18 cellular contexts compared by ENCODE assay signal in genomic region chr20:9349256-9349655, GRCh38.
A peak's percentile ranks its signal among the peaks of the same experiment; 100 is the strongest.
DNase-seq lines count a peak whose midpoint lies in the region; ATAC-seq and TF ChIP-seq lines count a peak whose summit lies in the region.
"Had no signal": no experiment of that assay in that cellular context is flagged by ENCODE, and none has a peak within 500 bp of the region (broad histone marks: within the 10 kb centered on the region; RNA-seq: fewer than 3 reads in every experiment).

No MANE protein-coding gene starts in this region.

- intact Hi-C loops in A673 (cut with micrococcal nuclease; ENCODE audit: unreplicated experiment), result no loop called here

- WGBS in upper lobe of left lung, 2 donors, result 84 to 88% methylated on average over 4 of the region's 4 CpGs

- no peak for TF ChIP-seq CTCF in A673 (conservative IDR thresholded peaks at IDR 0.05; ENCODE audit: low read depth, low read length)
- TF ChIP-seq CTCF in HFFc6 (IDR thresholded peaks at IDR 0.05), result no peak
- no peak for TF ChIP-seq CTCF in chondrocyte (IDR thresholded peaks at IDR 0.05)
- TF ChIP-seq CTCF in upper lobe of left lung (IDR thresholded peaks at IDR 0.05), result no peak

- H3K27me3 Mint-ChIP-seq in HFFc6 (ENCODE audit: insufficient read depth), result no peaks in the 10 kb centered on the region; the same call in none of the 2 replicates
- no peaks in the 10 kb centered on the region for H3K27me3 Mint-ChIP-seq in chondrocyte (ENCODE audit: low read depth)
- no peaks in the 10 kb centered on the region for H3K27me3 Mint-ChIP-seq in activated T-cell treated with anti-CD3 and anti-CD28 coated beads, Interleukin-2, amount 50 U/mL, for 72 hours (ENCODE audit: low read depth)
- H3K27me3 Mint-ChIP-seq: CD4-positive, alpha-beta memory T cell had no signal

- H3K9me3 ChIP-seq in A673 (ENCODE audit: low read depth, low read length, poor library complexity, severe bottlenecking) (no peaks in the 10 kb centered on the region), SK-N-MC (ENCODE audit: low read depth, low read length) (no peaks in the 10 kb centered on the region), upper lobe of left lung (no peaks in the 10 kb centered on the region)
- H3K9me3 ChIP-seq: HAP-1 had no signal

- H3K4me3 Mint-ChIP-seq in HFFc6, result no peak overlapping the region
- H3K4me3 Mint-ChIP-seq in chondrocyte (ENCODE audit: unreplicated experiment), result no peak overlapping the region
- no peak overlapping the region for H3K4me3 Mint-ChIP-seq in activated T-cell treated with anti-CD3 and anti-CD28 coated beads, Interleukin-2, amount 50 U/mL, for 72 hours
- H3K4me3 Mint-ChIP-seq: CD4-positive, alpha-beta memory T cell had no signal

- peaks cover 12% of the 10 kb centered on the region for H3K36me3 Mint-ChIP-seq in HFFc6 (ENCODE audit: low read depth)
- H3K36me3 Mint-ChIP-seq in chondrocyte (ENCODE audit: low read depth), result no peaks in the 10 kb centered on the region
- no peaks in the 10 kb centered on the region for H3K36me3 Mint-ChIP-seq in activated T-cell treated with anti-CD3 and anti-CD28 coated beads, Interleukin-2, amount 50 U/mL, for 72 hours (ENCODE audit: insufficient read depth in 2 of 2)
- H3K36me3 Mint-ChIP-seq: CD4-positive, alpha-beta memory T cell had no signal

- H3K4me3 ChIP-seq in A673 (ENCODE audit: low read depth, low read length, poor library complexity, severe bottlenecking) (no peak overlapping the region), SK-N-MC (peak overlapping the region; percentile 45), upper lobe of left lung (no peak overlapping the region)
- H3K4me3 ChIP-seq: HAP-1 had no signal

- H3K9me3 Mint-ChIP-seq in HFFc6, result no peaks in the 10 kb centered on the region
- H3K9me3 Mint-ChIP-seq in chondrocyte (ENCODE audit: low read depth), result no peaks in the 10 kb centered on the region
- no peaks in the 10 kb centered on the region for H3K9me3 Mint-ChIP-seq in activated T-cell treated with anti-CD3 and anti-CD28 coated beads, Interleukin-2, amount 50 U/mL, for 72 hours

- POLR2A ChIA-PET in A673 (lab: Charles Lee; ENCODE audit: low non-redundant PET), result no interaction called here

- TF ChIP-seq EP300 in upper lobe of left lung (IDR thresholded peaks at IDR 0.05), result no peak

- H3K27ac ChIP-seq in A673 (ENCODE audit: low read depth, low read length, poor library complexity, severe bottlenecking) (no peak overlapping the region), SK-N-MC (no peak overlapping the region), upper lobe of left lung (no peak overlapping the region)

- H3K27ac Mint-ChIP-seq in HFFc6, result peak overlapping the region; percentile 48; the same call in 1 of the 2 replicates
- H3K27ac Mint-ChIP-seq in chondrocyte (ENCODE audit: unreplicated experiment), result peak overlapping the region; percentile 6
- no peak overlapping the region for H3K27ac Mint-ChIP-seq in activated T-cell treated with anti-CD3 and anti-CD28 coated beads, Interleukin-2, amount 50 U/mL, for 72 hours
- H3K27ac Mint-ChIP-seq: CD4-positive, alpha-beta memory T cell had no signal

- no peak overlapping the region for H3K9ac ChIP-seq in SK-N-MC (ENCODE audit: insufficient read length)

- TF ChIP-seq POLR2A in upper lobe of left lung (IDR thresholded peaks at IDR 0.05), result no peak

- no TSS peak for BruUV-seq in A673 (replicated peaks; lab: Mats Ljungman, UMichigan)

- H3K4me1 ChIP-seq in A673 (ENCODE audit: insufficient read depth, low read length, poor library complexity, severe bottlenecking), result peaks cover 13% of the 10 kb centered on the region
- peaks cover 4 to 36% (median 26%) of the 10 kb centered on the region in 4 donors for H3K4me1 ChIP-seq in upper lobe of left lung
- H3K4me1 ChIP-seq: HAP-1 had no signal

- peak; percentile 65 for DNase-seq in A673 (ENCODE audit: low spot score)
- no peak for DNase-seq in HFFc6
- peak; percentile 95 for DNase-seq in SK-N-MC (ENCODE audit: low read depth, low spot score)
- DNase-seq in chondrocyte (ENCODE audit: low spot score), result no peak
- no peak for DNase-seq in AG08396 (ENCODE audit: low spot score)
- DNase-seq in upper lobe of left lung, result no peak
- DNase-seq in activated T-cell treated with anti-CD3 and anti-CD28 coated beads, Interleukin-2, amount 50 U/mL, for 72 hours, result no peak
- DNase-seq: ACHN; C1 segment of cervical spinal cord; Calu3; CD4-positive, alpha-beta memory T cell; COR-L47; DMS53; DMS79 treated with DMSO at 0.1 percent for 48 hours; GF-D8; GOT3 had no signal

- H3K36me3 ChIP-seq in A673 (ENCODE audit: insufficient read depth, low read length, poor library complexity, severe bottlenecking) (no peaks in the 10 kb centered on the region), SK-N-MC (ENCODE audit: insufficient read depth, low read length) (no peaks in the 10 kb centered on the region), upper lobe of left lung (no peaks in the 10 kb centered on the region)
- H3K36me3 ChIP-seq: HAP-1 had no signal

- no peak for ATAC-seq in HG03175 (IDR thresholded peaks at IDR 0.05; ENCODE audit: unreplicated experiment)
- ATAC-seq in upper lobe of left lung (ENCODE audit: low FRiP score in 2 of 2), result no peak
- no peak for ATAC-seq in activated T-cell treated with anti-CD3 and anti-CD28 coated beads, Interleukin-2, amount 50 U/mL, for 72 hours (replicated peaks in 1 of 2)

- H3K4me1 Mint-ChIP-seq in HFFc6 (ENCODE audit: low read depth) (peaks cover 56% of the 10 kb centered on the region), chondrocyte (ENCODE audit: low read depth) (peaks cover 34% of the 10 kb centered on the region)
- no peaks in the 10 kb centered on the region for H3K4me1 Mint-ChIP-seq in activated T-cell treated with anti-CD3 and anti-CD28 coated beads, Interleukin-2, amount 50 U/mL, for 72 hours (ENCODE audit: low read depth)
- H3K4me1 Mint-ChIP-seq: CD4-positive, alpha-beta memory T cell had no signal

- CTCF ChIA-PET in A673 (lab: Charles Lee), result interaction anchor here (1.0 kb wide), 1 partner anchor 134 kb away, joined by 3 read pairs; no protein-coding TSS in a partner anchor

- no peaks in the 10 kb centered on the region for H3K27me3 ChIP-seq in A673 (replicated peaks; ENCODE audit: insufficient read depth, low read depth, low read length, poor library complexity)
- H3K27me3 ChIP-seq in upper lobe of left lung, result no peaks in the 10 kb centered on the region

Comparison
In these comparisons a context has a peak if more than half of its experiments do, and no peak if none do; other contexts are left out.
1. DNase-seq: peak in A673 (single experiment) and SK-N-MC (single experiment); none in HFFc6 (single experiment), chondrocyte (single experiment), AG08396 (single experiment), upper lobe of left lung (0 of 2) and activated T-cell treated with anti-CD3 and anti-CD28 coated beads, Interleukin-2, amount 50 U/mL, for 72 hours (0 of 2).